Comparison of ENCODE assay signal across 2 cellular contexts in genomic region chr7:1887251-1887650, GRCh38.
TF ChIP-seq lines count a peak whose summit lies in the region.

No MANE protein-coding gene starts in this region.

TF ChIP-seq in IMR-90, 13 proteins besides CTCF, POLR2A, EP300 and RAD21:
- TF ChIP-seq ELK1 (IDR thresholded peaks at IDR 0.05; ENCODE audit: borderline replicate concordance, low read depth, low read length), result no peak

TF ChIP-seq in H1, 55 proteins besides CTCF, POLR2A, EP300 and RAD21:
- TF ChIP-seq BACH1 (IDR thresholded peaks at IDR 0.05; ENCODE audit: low read length) (no peak), BCL11A (IDR thresholded peaks at IDR 0.05; ENCODE audit: low read depth in 2 of 2, low read length in 2 of 2) (no peak)
